27 cellular contexts compared by ENCODE assay signal in genomic region chr5:43357797-43358196, GRCh38. TPM values are rescaled to one million over a fixed set of nuclear protein-coding genes. Genes with fewer than 3 reads are reported as not detected.
"Had no signal": no experiment of that assay in that cellular context is flagged by ENCODE, and none has a peak within 500 bp of the region (broad histone marks: within the 10 kb centered on the region; RNA-seq: fewer than 3 reads in every experiment).

No MANE protein-coding gene starts in this region.

- H3K27me3 Mint-ChIP-seq: activated T-cell treated with anti-CD3 and anti-CD28 coated beads, Interleukin-2, amount 50 U/mL, for 24 hours; dendritic cell treated with granulocyte-macrophage colony-stimulating factor and Interleukin-4, amounts not matched to agents 40 ng/mL and 50 ng/mL, for 4 days had no signal

- H3K27ac ChIP-seq: gastrocnemius medialis, pancreas, prostate gland, thoracic aorta, vagina had no signal

- H3K36me3 ChIP-seq: gastrocnemius medialis, pancreas, prostate gland, spleen, thoracic aorta, vagina had no signal

- H3K4me3 Mint-ChIP-seq: activated CD4-positive, alpha-beta memory T cell treated with anti-CD3 and anti-CD28 coated beads, Interleukin-2, amount 10 ng/mL, durations not matched to agents 7 days and 5 days; activated CD4-positive, alpha-beta T cell treated with anti-CD3 and anti-CD28 coated beads, Interleukin-2, amount 10 ng/mL, durations not matched to agents 7 days and 5 days; activated T-cell treated with anti-CD3 and anti-CD28 coated beads, Interleukin-2, amount 50 U/mL, for 24 hours; central memory CD8-positive, alpha-beta T cell; dendritic cell treated with granulocyte-macrophage colony-stimulating factor and Interleukin-4, amounts not matched to agents 40 ng/mL and 50 ng/mL, for 4 days; neural crest cell; WTC11 had no signal

- DNase-seq: activated CD4-positive, alpha-beta memory T cell treated with anti-CD3 and anti-CD28 coated beads, Interleukin-2, amount 10 ng/mL, durations not matched to agents 7 days and 5 days; activated CD4-positive, alpha-beta T cell treated with anti-CD3 and anti-CD28 coated beads for 1 hour; activated CD4-positive, alpha-beta T cell treated with anti-CD3 and anti-CD28 coated beads, Interleukin-2, amount 10 ng/mL, durations not matched to agents 7 days and 5 days; activated CD8-positive, alpha-beta memory T cell treated with anti-CD3 and anti-CD28 coated beads, Interleukin-2, amount 50 U/mL, for 48 hours; activated gamma-delta T cell treated with Interleukin-2 at 50 U/mL for 16 hours; activated naive CD4-positive, alpha-beta T cell treated with anti-CD3 and anti-CD28 coated beads, Interleukin-2, amount 50 U/mL, for 16 hours; activated T-cell treated with anti-CD3 and anti-CD28 coated beads, Interleukin-2, amount 50 U/mL, for 24 hours; amniotic stem cell; gastrocnemius medialis; islet precursor cell; mesendoderm; mucosa of descending colon; nucleus accumbens; pancreas; spleen; stimulated activated naive CD4-positive, alpha-beta T cell treated with Interleukin-2 at 50 U/mL for 16 hours; T-helper 2 cell; trophoblast cell had no signal

- H3K9me3 ChIP-seq: pancreas, prostate gland, thoracic aorta, vagina had no signal

- H3K4me3 ChIP-seq: gastrocnemius medialis, hepatocyte, lung, mucosa of descending colon, pancreas, prostate gland, spleen, thoracic aorta, vagina had no signal

- H3K4me1 ChIP-seq: gastrocnemius medialis, pancreas, prostate gland, spleen, vagina had no signal

- H3K4me1 Mint-ChIP-seq: activated CD4-positive, alpha-beta memory T cell treated with anti-CD3 and anti-CD28 coated beads, Interleukin-2, amount 10 ng/mL, durations not matched to agents 7 days and 5 days; activated CD4-positive, alpha-beta T cell treated with anti-CD3 and anti-CD28 coated beads, Interleukin-2, amount 10 ng/mL, durations not matched to agents 7 days and 5 days; central memory CD8-positive, alpha-beta T cell; neural crest cell; WTC11 had no signal

- H3K27ac Mint-ChIP-seq: activated CD4-positive, alpha-beta memory T cell treated with anti-CD3 and anti-CD28 coated beads, Interleukin-2, amount 10 ng/mL, durations not matched to agents 7 days and 5 days; activated CD4-positive, alpha-beta T cell treated with anti-CD3 and anti-CD28 coated beads, Interleukin-2, amount 10 ng/mL, durations not matched to agents 7 days and 5 days; activated T-cell treated with anti-CD3 and anti-CD28 coated beads, Interleukin-2, amount 50 U/mL, for 24 hours; dendritic cell treated with granulocyte-macrophage colony-stimulating factor and Interleukin-4, amounts not matched to agents 40 ng/mL and 50 ng/mL, for 4 days; WTC11 had no signal

- ATAC-seq: gastrocnemius medialis, mucosa of descending colon, pancreas, WTC11 had no signal

- H3K27me3 ChIP-seq: gastrocnemius medialis, hepatocyte, pancreas, spleen, vagina had no signal

RNA-seq across cellular contexts. Expression of gene CCL28, which starts 54.4 kb away (rescaled TPM):
- total RNA-seq: neural crest cell had no signal
